Comparison of ENCODE assay signal across 8 cellular contexts in genomic region chr14:99270491-99271287, GRCh38. TPM values are rescaled to one million over a fixed set of nuclear protein-coding genes. Genes with fewer than 3 reads are reported as not detected.
DNase-seq lines count a peak whose midpoint lies in the region; ATAC-seq and TF ChIP-seq lines count a peak whose summit lies in the region.

No MANE protein-coding gene starts in this region.

- peaks cover 3% of the 10 kb centered on the region; the same call in 2 of the 3 replicates for H3K9me3 Mint-ChIP-seq in GM23338

- H3K9me2 ChIP-seq in GM23338 (ENCODE audit: insufficient read depth) = no peaks in the 10 kb centered on the region

- peak overlapping the region; percentile 97 for H3K4me2 ChIP-seq in GM23338
- H3K4me2 ChIP-seq in osteoblast (ENCODE audit: insufficient read depth, low read length) = peak overlapping the region; percentile 78

- H3K36me3 Mint-ChIP-seq in GM23338 (ENCODE audit: low read depth) = no peaks in the 10 kb centered on the region; the same call in 2 of the 3 replicates

- H2AFZ ChIP-seq in GM23338 (no peak overlapping the region), osteoblast (ENCODE audit: low read length) (no peak overlapping the region)

- no peaks in the 10 kb centered on the region for H4K20me1 ChIP-seq in GM23338 (replicated peaks; ENCODE audit: insufficient read depth)
- H4K20me1 ChIP-seq in osteoblast (ENCODE audit: insufficient read depth, low read length) = no peaks in the 10 kb centered on the region

- H3K27me3 ChIP-seq in GM23338 (ENCODE audit: insufficient read depth) (peaks cover 4% of the 10 kb centered on the region; the same call in 1 of the 2 replicates), osteoblast (ENCODE audit: insufficient read depth, low read length) (peaks cover 56% of the 10 kb centered on the region), adrenal gland (peaks cover 78% of the 10 kb centered on the region)

- TF ChIP-seq POLR2A in adrenal gland (IDR thresholded peaks at IDR 0.05) = no peak

- TF ChIP-seq CTCF in GM23338 (conservative IDR thresholded peaks at IDR 0.05; ENCODE audit: low read depth in 2 of 2) (no peak), coronary artery (IDR thresholded peaks at IDR 0.05) (no peak), osteoblast (IDR thresholded peaks at IDR 0.05; ENCODE audit: extremely low read depth, low read depth, low read length) (no peak), GM13977 (IDR thresholded peaks at IDR 0.05; ENCODE audit: extremely low read depth, insufficient read depth, missing control alignments) (no peak), adrenal gland (IDR thresholded peaks at IDR 0.05) (no peak)

- no peak overlapping the region for H3K27ac Mint-ChIP-seq in GM23338

- DNase-seq in GM23338 (ENCODE audit: low spot score) (peak; percentile 85), NCI-H510A treated with DMSO at 0.1 percent for 48 hours (lab: John Stamatoyannopoulos, UW) (peak; percentile 19), coronary artery (ENCODE audit: low spot score) (no peak), osteoblast (ENCODE audit: insufficient read length, low spot score, missing footprints) (peak; percentile 86), GM13977 (ENCODE audit: low spot score) (no peak), adrenal gland (no peak), T1000 (lab: John Stamatoyannopoulos, UW) (no peak)

- H3K4me3 Mint-ChIP-seq in GM23338 = peak overlapping the region; percentile 91

- ATAC-seq in GM23338 (peak; percentile 10), HG02571 (IDR thresholded peaks at IDR 0.05; ENCODE audit: unreplicated experiment) (no peak)

- peaks cover 37% of the 10 kb centered on the region for H3K4me1 Mint-ChIP-seq in GM23338

- H3K79me2 ChIP-seq in GM23338 (replicated peaks; ENCODE audit: insufficient read depth) (peaks cover 49% of the 10 kb centered on the region), osteoblast (ENCODE audit: insufficient read depth, low read length) (no peaks in the 10 kb centered on the region)

- H3K27me3 Mint-ChIP-seq in GM23338 (ENCODE audit: insufficient read depth, low read depth, poor library complexity) = peaks cover 30% of the 10 kb centered on the region

- WGBS in adrenal gland, 4 donors = 0 to 7% (median 1%) methylated on average over 7 to 83 of the region's 84 CpGs

- peak overlapping the region; percentile 98 for H3K27ac ChIP-seq in GM23338 (ENCODE audit: low read depth)
- H3K27ac ChIP-seq in coronary artery = no peak overlapping the region
- H3K27ac ChIP-seq in osteoblast (ENCODE audit: low read depth, low read length) = no peak overlapping the region
- H3K27ac ChIP-seq in adrenal gland = no peak overlapping the region

- H3F3A ChIP-seq in GM23338 (replicated peaks; ENCODE audit: low read depth) = peaks cover 9% of the 10 kb centered on the region; the same call in 1 of the 2 replicates

- in situ Hi-C loops in GM13977 (cut with MboI; ENCODE audit: low pct_unique_long_range_greater_than_20kb, low sequenced_read_pairs, unreplicated experiment) = no loop called here

- intact Hi-C loops in adrenal gland (cut with DNase I) = no loop called here

- H3K9me3 ChIP-seq in osteoblast (ENCODE audit: low read depth, low read length) (no peaks in the 10 kb centered on the region), adrenal gland (replicated peaks in 1 of 3) (no peaks in the 10 kb centered on the region)

- H3K4me3 ChIP-seq in GM23338 (peak overlapping the region; percentile 79), coronary artery (peak overlapping the region; percentile 64), osteoblast (ENCODE audit: insufficient read depth, low read length) (peak overlapping the region; percentile 70), adrenal gland (peak overlapping the region in 1 of 4 donors; percentile 29)

- H3K4me1 ChIP-seq in GM23338 (ENCODE audit: insufficient read depth) (peaks cover 44% of the 10 kb centered on the region), osteoblast (ENCODE audit: insufficient read depth, low read length) (peaks cover 13% of the 10 kb centered on the region), adrenal gland (replicated peaks in 1 of 2) (peaks cover 6 to 17% of the 10 kb centered on the region in 2 donors)

- no peaks in the 10 kb centered on the region for H3K36me3 ChIP-seq in GM23338 (ENCODE audit: insufficient read depth)
- H3K36me3 ChIP-seq in osteoblast (ENCODE audit: insufficient read depth, low read length) = no peaks in the 10 kb centered on the region
- H3K36me3 ChIP-seq in adrenal gland (replicated peaks in 1 of 2) = no peaks in the 10 kb centered on the region

TF ChIP-seq in GM23338, 12 proteins besides CTCF, POLR2A, EP300 and RAD21 (continues in another document):
- TF ChIP-seq EZH2phosphoT487 (IDR thresholded peaks at IDR 0.05; ENCODE audit: unreplicated experiment) (no peak), REST (IDR thresholded peaks at IDR 0.05; ENCODE audit: unreplicated experiment) (no peak), ZNF331 (CRISPR knock-in tag; IDR thresholded peaks at IDR 0.05; ENCODE audit: low read depth) (no peak)

RNA-seq across cellular contexts. Expression of gene BCL11B, which starts 1.3 kb away (rescaled TPM):
- total RNA-seq in GM23338 (2014; rRNA removed; shearing (Covaris generic)) = 5.6 and 6.7 TPM in 2 replicates
- 2.4 and 2.7 TPM in 2 replicates for polyA plus RNA-seq in GM23338 (2016; fragmentation: Nextera tagmentation; extraction: Ambion mirVana)
- 0.36 and 0.88 TPM in 2 replicates for total RNA-seq in osteoblast
- 1 to 10 TPM in 2 of 8 donors, under 1 TPM in 6; 0.24 to 1.1 (median 0.61) TPM for total RNA-seq in adrenal gland
- under 1 TPM; 0.24 to 0.49 (median 0.24) TPM for polyA plus RNA-seq in adrenal gland

Comparison
In these comparisons a context has a peak if more than half of its experiments do, and no peak if none do; other contexts are left out.
1. DNase-seq: peak in GM23338 (single experiment), NCI-H510A treated with DMSO at 0.1 percent for 48 hours (single experiment) and osteoblast (single experiment); none in coronary artery (single experiment), GM13977 (single experiment), adrenal gland (0 of 7) and T1000 (single experiment).